Comparison of ENCODE assay signal across 13 cellular contexts in the genomic region with DNA sequence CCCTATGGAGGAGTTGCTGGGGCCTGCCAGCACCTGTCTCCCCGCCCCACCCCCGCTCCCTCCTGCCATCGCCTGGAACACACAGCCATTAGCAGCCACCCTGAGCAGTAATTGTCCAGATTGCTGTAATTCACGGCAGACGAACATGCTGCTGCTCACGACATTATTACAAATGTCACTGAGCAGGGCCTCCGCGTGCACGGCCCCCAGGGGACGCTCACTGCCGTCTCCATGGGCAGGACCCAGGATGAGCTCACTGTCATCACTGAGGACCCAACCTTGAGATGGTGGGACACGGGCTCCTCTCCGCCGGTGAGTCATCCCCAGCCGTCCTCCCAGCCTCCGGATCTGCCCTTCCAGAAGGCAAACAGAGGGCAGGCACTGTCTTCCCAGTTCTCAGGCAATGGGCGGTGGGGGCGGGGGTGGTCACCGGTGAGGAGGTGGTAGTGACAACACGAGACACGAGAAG.
DNase-seq lines count a peak whose midpoint lies in the region; ATAC-seq and TF ChIP-seq lines count a peak whose summit lies in the region.
"Had no signal": no experiment of that assay in that cellular context is flagged by ENCODE, and none has a peak within 500 bp of the region (broad histone marks: within the 10 kb centered on the region; RNA-seq: fewer than 3 reads in every experiment).

No MANE protein-coding gene starts in this region.

- intact Hi-C loops in breast epithelium (cut with DNase I; ENCODE audit: low total_unique reads): no loop called here
- intact Hi-C loops in MCF 10A (cut with micrococcal nuclease): no loop called here
- intact Hi-C loops in vagina (cut with DNase I): no loop called here

- no peak overlapping the region for H3K4me3 Mint-ChIP-seq in MCF 10A (ENCODE audit: unreplicated experiment)
- no peak overlapping the region for H3K4me3 Mint-ChIP-seq in stimulated activated naive B cell treated with anti-CD40 and anti-IgM and Interleukin-4, amounts not matched to agents 10 μg/mL and 1 μg/mL and 100 μg/mL, for 72 hours
- H3K4me3 Mint-ChIP-seq: naive B cell, type B pancreatic cell had no signal

- no peak overlapping the region for H3K27ac Mint-ChIP-seq in MCF 10A (ENCODE audit: low read depth, unreplicated experiment)
- no peak overlapping the region for H3K27ac Mint-ChIP-seq in stimulated activated naive B cell treated with anti-CD40 and anti-IgM and Interleukin-4, amounts not matched to agents 10 μg/mL and 1 μg/mL and 100 μg/mL, for 72 hours

- H3K27me3 ChIP-seq in breast epithelium: no peaks in the 10 kb centered on the region
- H3K27me3 ChIP-seq in vagina: no peaks in the 10 kb centered on the region

- H3K9me3 Mint-ChIP-seq in MCF 10A (ENCODE audit: unreplicated experiment): no peaks in the 10 kb centered on the region
- no peaks in the 10 kb centered on the region for H3K9me3 Mint-ChIP-seq in stimulated activated naive B cell treated with anti-CD40 and anti-IgM and Interleukin-4, amounts not matched to agents 10 μg/mL and 1 μg/mL and 100 μg/mL, for 72 hours
- H3K9me3 Mint-ChIP-seq: naive B cell, type B pancreatic cell had no signal

- no peaks in the 10 kb centered on the region for H3K36me3 ChIP-seq in breast epithelium
- H3K36me3 ChIP-seq in vagina: peaks cover 0 to 20% of the 10 kb centered on the region in 2 donors

- peaks cover 60% of the 10 kb centered on the region for H3K36me3 Mint-ChIP-seq in MCF 10A (ENCODE audit: insufficient read depth, unreplicated experiment)
- H3K36me3 Mint-ChIP-seq in stimulated activated naive B cell treated with anti-CD40 and anti-IgM and Interleukin-4, amounts not matched to agents 10 μg/mL and 1 μg/mL and 100 μg/mL, for 72 hours: peaks cover 54 to 69% of the 10 kb centered on the region in 2 donors

- H3K9me3 ChIP-seq in breast epithelium (no peaks in the 10 kb centered on the region), vagina (no peaks in the 10 kb centered on the region)

- TF ChIP-seq CTCF in breast epithelium (IDR thresholded peaks at IDR 0.05) (no peak), MCF 10A (IDR thresholded peaks at IDR 0.05; ENCODE audit: unreplicated experiment) (no peak), vagina (IDR thresholded peaks at IDR 0.05) (no peak)

- H3K27ac ChIP-seq in breast epithelium (peak overlapping the region; percentile 84 to 88), vagina (peak overlapping the region; percentile 89)

- no TSS peak for BruUV-seq in MCF 10A (replicated peaks; lab: Mats Ljungman, UMichigan)

- POLR2A ChIA-PET in MCF 10A (lab: Yijun Ruan, JAX): interaction anchor here (1.1 kb wide), 1 partner anchor 14 kb away, joined by 3 read pairs; no protein-coding TSS in a partner anchor

- H3K27me3 Mint-ChIP-seq in MCF 10A (ENCODE audit: insufficient read depth, unreplicated experiment): no peaks in the 10 kb centered on the region
- H3K27me3 Mint-ChIP-seq in stimulated activated naive B cell treated with anti-CD40 and anti-IgM and Interleukin-4, amounts not matched to agents 10 μg/mL and 1 μg/mL and 100 μg/mL, for 72 hours: no peaks in the 10 kb centered on the region
- H3K27me3 Mint-ChIP-seq: naive B cell, type B pancreatic cell had no signal

- H3K4me1 ChIP-seq in breast epithelium (peaks cover 12 to 21% of the 10 kb centered on the region in 2 donors), vagina (peaks cover 95% of the 10 kb centered on the region)

- DNase-seq in breast epithelium (ENCODE audit: low spot score in 2 of 2) (no peak), MCF 10A (ENCODE audit: unreplicated experiment) (no peak), SK-N-DZ (ENCODE audit: low spot score) (peak; percentile 83), islet precursor cell (peak; percentile 78), vagina (ENCODE audit: extremely low spot score in 2 of 2) (no peak), NCI-H2029 (lab: John Stamatoyannopoulos, UW) (no peak), NCI-H2196 (lab: John Stamatoyannopoulos, UW; ENCODE audit: unreplicated experiment) (no peak)
- DNase-seq in stimulated activated naive B cell treated with anti-CD40 and anti-IgM and Interleukin-4, amounts not matched to agents 10 μg/mL and 1 μg/mL and 100 μg/mL, for 72 hours: no peak
- DNase-seq: activated naive CD4-positive, alpha-beta T cell treated with anti-CD3 and anti-CD28 coated beads, Interleukin-2, amount 50 U/mL, for 16 hours; dermis blood vessel endothelial cell; naive B cell; RPMI8226 had no signal

- CTCF ChIA-PET in MCF 10A (lab: Yijun Ruan, JAX): interaction anchor here (0.7 kb wide), 1 partner anchor 102 kb away, joined by 3 read pairs; no protein-coding TSS in a partner anchor

- H3K4me1 Mint-ChIP-seq in MCF 10A (ENCODE audit: insufficient read depth, unreplicated experiment): peaks cover 16% of the 10 kb centered on the region
- H3K4me1 Mint-ChIP-seq in stimulated activated naive B cell treated with anti-CD40 and anti-IgM and Interleukin-4, amounts not matched to agents 10 μg/mL and 1 μg/mL and 100 μg/mL, for 72 hours: peaks cover 38 to 55% of the 10 kb centered on the region in 2 donors

- TF ChIP-seq POLR2A in breast epithelium (IDR thresholded peaks at IDR 0.05): no peak
- TF ChIP-seq POLR2A in vagina (IDR thresholded peaks at IDR 0.05): no peak

- ATAC-seq in stimulated activated naive B cell treated with anti-CD40 and anti-IgM and Interleukin-4, amounts not matched to agents 10 μg/mL and 1 μg/mL and 100 μg/mL, for 72 hours (replicated peaks): no peak

- H3K4me3 ChIP-seq in breast epithelium (no peak overlapping the region), vagina (no peak overlapping the region)

Comparison
In these comparisons a context has a peak if more than half of its experiments do, and no peak if none do; other contexts are left out.
1. DNase-seq: peak in SK-N-DZ (single experiment) and islet precursor cell (single experiment); none in breast epithelium (0 of 2), MCF 10A (single experiment), vagina (0 of 2), NCI-H2029 (single experiment), stimulated activated naive B cell treated with anti-CD40 and anti-IgM and Interleukin-4, amounts not matched to agents 10 μg/mL and 1 μg/mL and 100 μg/mL, for 72 hours (single experiment) and NCI-H2196 (single experiment).